ENCODE assay signal across 14 cellular contexts in the genomic region with DNA sequence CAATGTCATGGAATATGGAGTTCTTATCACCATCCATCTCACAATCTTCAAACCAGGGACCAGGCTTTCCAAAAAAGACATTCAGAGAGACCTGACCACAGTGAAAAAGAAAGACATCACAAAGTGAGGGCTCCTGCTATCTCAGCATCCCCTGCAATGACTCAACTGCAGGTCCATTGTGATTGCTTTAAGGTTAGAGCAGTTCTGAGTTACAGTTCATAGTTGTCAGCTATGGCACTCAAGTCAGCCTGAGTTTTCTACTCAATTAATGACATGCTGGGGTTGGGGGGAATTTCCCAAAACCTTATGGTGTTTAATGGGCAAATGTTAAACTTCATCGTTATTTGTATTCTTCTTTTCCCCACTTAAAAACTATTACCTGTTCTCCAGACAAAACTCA. TPM values are rescaled to one million over a fixed set of nuclear protein-coding genes. Genes with fewer than 3 reads are reported as not detected.
DNase-seq lines count a peak whose midpoint lies in the region; ATAC-seq and TF ChIP-seq lines count a peak whose summit lies in the region.
"Had no signal": no experiment of that assay in that cellular context is flagged by ENCODE, and none has a peak within 500 bp of the region (broad histone marks: within the 10 kb centered on the region; RNA-seq: fewer than 3 reads in every experiment).

No MANE protein-coding gene starts in this region.

- TF ChIP-seq CTCF in activated B cell treated with CpG ODN at 0.5 μM for 24 hours (IDR thresholded peaks at IDR 0.05), result no peak

- no peaks in the 10 kb centered on the region for H3K9me3 Mint-ChIP-seq in activated CD4-positive, alpha-beta T cell treated with anti-CD3 and anti-CD28 coated beads for 36 hours (ENCODE audit: low read depth)
- no peaks in the 10 kb centered on the region for H3K9me3 Mint-ChIP-seq in activated T-cell treated with anti-CD3 and anti-CD28 coated beads, Interleukin-2, amount 50 U/mL, for 72 hours
- H3K9me3 Mint-ChIP-seq in activated B cell treated with CpG ODN at 0.5 μM for 24 hours, result no peaks in the 10 kb centered on the region
- H3K9me3 Mint-ChIP-seq in stimulated activated effector memory CD8-positive, alpha-beta T cell treated with anti-CD3 and anti-CD28 coated beads, Interleukin-12 subunit alpha, Interleukin-12 subunit beta, amount 100 ng/mL, for 72 hours, result no peaks in the 10 kb centered on the region
- H3K9me3 Mint-ChIP-seq: CD8-positive, alpha-beta memory T cell had no signal

- H3K27me3 Mint-ChIP-seq in activated CD4-positive, alpha-beta T cell treated with anti-CD3 and anti-CD28 coated beads for 36 hours, result no peaks in the 10 kb centered on the region
- H3K27me3 Mint-ChIP-seq in activated T-cell treated with anti-CD3 and anti-CD28 coated beads, Interleukin-2, amount 50 U/mL, for 72 hours (ENCODE audit: low read depth), result no peaks in the 10 kb centered on the region
- no peaks in the 10 kb centered on the region for H3K27me3 Mint-ChIP-seq in activated B cell treated with CpG ODN at 0.5 μM for 24 hours
- H3K27me3 Mint-ChIP-seq: CD8-positive, alpha-beta memory T cell had no signal

- H3K4me1 Mint-ChIP-seq in activated CD4-positive, alpha-beta T cell treated with anti-CD3 and anti-CD28 coated beads for 36 hours, result peaks cover 21% of the 10 kb centered on the region
- H3K4me1 Mint-ChIP-seq in activated T-cell treated with anti-CD3 and anti-CD28 coated beads, Interleukin-2, amount 50 U/mL, for 72 hours (ENCODE audit: low read depth), result peaks cover 33% of the 10 kb centered on the region
- H3K4me1 Mint-ChIP-seq in activated B cell treated with CpG ODN at 0.5 μM for 24 hours, result no peaks in the 10 kb centered on the region
- peaks cover 6% of the 10 kb centered on the region for H3K4me1 Mint-ChIP-seq in stimulated activated effector memory CD8-positive, alpha-beta T cell treated with anti-CD3 and anti-CD28 coated beads, Interleukin-12 subunit alpha, Interleukin-12 subunit beta, amount 100 ng/mL, for 72 hours

- CTCF ChIA-PET in activated CD4-positive, alpha-beta T cell treated with anti-CD3 and anti-CD28 coated beads for 36 hours (lab: Charles Lee), result interaction anchor here (0.9 to 1.2 kb wide), 2 partner anchors 10 to 81 kb away, joined by 3 to 4 read pairs; no protein-coding TSS in a partner anchor
- CTCF ChIA-PET in activated B cell treated with CpG ODN at 0.5 μM for 24 hours (lab: Charles Lee), result interaction anchor here (1.1 kb wide), 1 partner anchor 59 kb away, joined by 3 read pairs; no protein-coding TSS in a partner anchor

- intact Hi-C loops in activated CD4-positive, alpha-beta T cell treated with anti-CD3 and anti-CD28 coated beads for 36 hours (cut with DNase I, micrococcal nuclease), result no loop called here
- intact Hi-C loops in activated B cell treated with CpG ODN at 0.5 μM for 24 hours (cut with micrococcal nuclease), result no loop called here

- POLR2A ChIA-PET in activated CD4-positive, alpha-beta T cell treated with anti-CD3 and anti-CD28 coated beads for 36 hours (lab: Charles Lee), result no interaction called here
- POLR2A ChIA-PET in activated B cell treated with CpG ODN at 0.5 μM for 24 hours (lab: Charles Lee), result no interaction called here

- peak; percentile 80 for ATAC-seq in activated CD4-positive, alpha-beta T cell treated with anti-CD3 and anti-CD28 coated beads for 36 hours
- peak; percentile 49 to 70 for ATAC-seq in activated T-cell treated with anti-CD3 and anti-CD28 coated beads, Interleukin-2, amount 50 U/mL, for 72 hours (replicated peaks in 1 of 2)
- no peak for ATAC-seq in activated B cell treated with CpG ODN at 0.5 μM for 24 hours (ENCODE audit: low read depth)
- peak; percentile 49 for ATAC-seq in stimulated activated effector memory CD8-positive, alpha-beta T cell treated with anti-CD3 and anti-CD28 coated beads, Interleukin-12 subunit alpha, Interleukin-12 subunit beta, amount 100 ng/mL, for 72 hours

- DNase-seq in activated CD4-positive, alpha-beta T cell treated with anti-CD3 and anti-CD28 coated beads for 36 hours, result peak; percentile 9
- no peak for DNase-seq in activated CD4-positive, alpha-beta T cell treated with anti-CD3 and anti-CD28 coated beads for 4 hours
- DNase-seq in activated T-cell treated with anti-CD3 and anti-CD28 coated beads, Interleukin-2, amount 50 U/mL, for 72 hours, result no peak
- DNase-seq in activated T-cell treated with anti-CD3 and anti-CD28 coated beads for 4 hours, result no peak
- no peak for DNase-seq in activated B cell treated with CpG ODN at 0.5 μM for 24 hours
- DNase-seq in stimulated activated effector memory CD8-positive, alpha-beta T cell treated with anti-CD3 and anti-CD28 coated beads, Interleukin-12 subunit alpha, Interleukin-12 subunit beta, amount 100 ng/mL, for 72 hours (ENCODE audit: low spot score in 2 of 2), result no peak
- no peak for DNase-seq in pons (ENCODE audit: low spot score)
- DNase-seq in NCI-H1105 treated with DMSO at 0.1 percent for 48 hours (lab: John Stamatoyannopoulos, UW), result no peak
- DNase-seq: 8988T; AML-193; Caco-2; CD8-positive, alpha-beta memory T cell; DMS53; GF-D8 had no signal

- H3K36me3 Mint-ChIP-seq in activated CD4-positive, alpha-beta T cell treated with anti-CD3 and anti-CD28 coated beads for 36 hours (ENCODE audit: low read depth), result peaks cover 39% of the 10 kb centered on the region
- H3K36me3 Mint-ChIP-seq in activated T-cell treated with anti-CD3 and anti-CD28 coated beads, Interleukin-2, amount 50 U/mL, for 72 hours (ENCODE audit: insufficient read depth in 2 of 2), result peaks cover 8 to 26% of the 10 kb centered on the region in 2 donors
- H3K36me3 Mint-ChIP-seq in activated B cell treated with CpG ODN at 0.5 μM for 24 hours (ENCODE audit: low read depth), result peaks cover 86% of the 10 kb centered on the region
- H3K36me3 Mint-ChIP-seq in stimulated activated effector memory CD8-positive, alpha-beta T cell treated with anti-CD3 and anti-CD28 coated beads, Interleukin-12 subunit alpha, Interleukin-12 subunit beta, amount 100 ng/mL, for 72 hours, result peaks cover 100% of the 10 kb centered on the region

- no peak overlapping the region for H3K4me3 Mint-ChIP-seq in activated CD4-positive, alpha-beta T cell treated with anti-CD3 and anti-CD28 coated beads for 36 hours
- no peak overlapping the region for H3K4me3 Mint-ChIP-seq in activated T-cell treated with anti-CD3 and anti-CD28 coated beads, Interleukin-2, amount 50 U/mL, for 72 hours
- H3K4me3 Mint-ChIP-seq in activated B cell treated with CpG ODN at 0.5 μM for 24 hours, result no peak overlapping the region
- no peak overlapping the region for H3K4me3 Mint-ChIP-seq in stimulated activated effector memory CD8-positive, alpha-beta T cell treated with anti-CD3 and anti-CD28 coated beads, Interleukin-12 subunit alpha, Interleukin-12 subunit beta, amount 100 ng/mL, for 72 hours

- H3K27ac Mint-ChIP-seq in activated CD4-positive, alpha-beta T cell treated with anti-CD3 and anti-CD28 coated beads for 36 hours, result peak overlapping the region; percentile 27
- H3K27ac Mint-ChIP-seq in activated T-cell treated with anti-CD3 and anti-CD28 coated beads, Interleukin-2, amount 50 U/mL, for 72 hours, result peak overlapping the region; percentile 2
- peak overlapping the region; percentile 9 for H3K27ac Mint-ChIP-seq in activated B cell treated with CpG ODN at 0.5 μM for 24 hours
- H3K27ac Mint-ChIP-seq in stimulated activated effector memory CD8-positive, alpha-beta T cell treated with anti-CD3 and anti-CD28 coated beads, Interleukin-12 subunit alpha, Interleukin-12 subunit beta, amount 100 ng/mL, for 72 hours, result peak overlapping the region; percentile 67

RNA-seq across cellular contexts. Expression of a gene that starts 58.9 kb away (rescaled TPM):
- 10 to 100 TPM; 34.1 to 41.0 TPM for total RNA-seq in activated CD4-positive, alpha-beta T cell treated with anti-CD3 and anti-CD28 coated beads for 36 hours
- 10 to 100 TPM; 46.7 to 62.2 TPM for total RNA-seq in activated T-cell treated with anti-CD3 and anti-CD28 coated beads, Interleukin-2, amount 50 U/mL, for 72 hours
- total RNA-seq in activated B cell treated with CpG ODN at 0.5 μM for 24 hours, result 21.3 and 25.5 TPM in 2 replicates

Comparison
In these comparisons a context has a peak if more than half of its experiments do, and no peak if none do; other contexts are left out.
1. H3K27ac Mint-ChIP-seq: peak in every context shown above with its lines; median percentile 67 in stimulated activated effector memory CD8-positive, alpha-beta T cell treated with anti-CD3 and anti-CD28 coated beads, Interleukin-12 subunit alpha, Interleukin-12 subunit beta, amount 100 ng/mL, for 72 hours; 27 in activated CD4-positive, alpha-beta T cell treated with anti-CD3 and anti-CD28 coated beads for 36 hours; 9 in activated B cell treated with CpG ODN at 0.5 μM for 24 hours; 2 in activated T-cell treated with anti-CD3 and anti-CD28 coated beads, Interleukin-2, amount 50 U/mL, for 72 hours.